Comparison of ENCODE assay signal across 8 cellular contexts in genomic region chr11:83159901-83160865, GRCh38. TPM values are rescaled to one million over a fixed set of nuclear protein-coding genes. Genes with fewer than 3 reads are reported as not detected.
DNase-seq lines count a peak whose midpoint lies in the region; ATAC-seq and TF ChIP-seq lines count a peak whose summit lies in the region.

No MANE protein-coding gene starts in this region.

- peaks cover 51 to 59% of the 10 kb centered on the region in 2 experiments for H3K36me3 ChIP-seq in SK-N-SH (replicated peaks in 1 of 2; ENCODE audit: control insufficient read depth in 1 of 2, insufficient read depth in 2 of 2, low read length in 1 of 2)

- H3K4me3 Mint-ChIP-seq in T-helper 17 cell: peak overlapping the region; percentile 98

- TF ChIP-seq CTCF in SK-N-SH (IDR thresholded peaks at IDR 0.05): no peak
- TF ChIP-seq CTCF in fibroblast of mammary gland (conservative IDR thresholded peaks at IDR 0.05; ENCODE audit: control insufficient read depth, insufficient read depth, low read depth, low read length): no peak

- peaks cover 9% of the 10 kb centered on the region for H3K36me3 Mint-ChIP-seq in T-helper 17 cell (ENCODE audit: low read depth)

- H3K4me2 ChIP-seq in SK-N-SH: peak overlapping the region; percentile 91

- CTCF ChIA-PET in SK-N-SH (lab: Yijun Ruan, JAX): interaction anchor here (0.7 to 1.4 kb wide), 7 partner anchors 8 to 293 kb away, joined by 3 to 4 read pairs (median 3); partner anchors contain the start of genes ANKRD42 and DDIAS

- DNase-seq in SK-N-SH: no peak
- no peak for DNase-seq in T-helper 17 cell
- peak; percentile 66 for DNase-seq in fibroblast of mammary gland (ENCODE audit: low read depth)
- peak; percentile 58 for DNase-seq in renal cortical epithelial cell (ENCODE audit: low read depth)
- DNase-seq in stimulated activated CD4-positive, alpha-beta T cell treated with anti-CD3 and anti-CD28 coated beads, Interleukin-1b, Interleukin-23, amount 100 ng/mL, for 48 hours: no peak
- DNase-seq in activated CD4-positive, alpha-beta T cell treated with anti-CD3 and anti-CD28 coated beads for 48 hours: no peak

- H3K27ac ChIP-seq in SK-N-SH (ENCODE audit: low read depth in 2 of 2, low read length in 1 of 2): no peak overlapping the region

- no peak for TF ChIP-seq EP300 in SK-N-SH (IDR thresholded peaks at IDR 0.05; ENCODE audit: borderline replicate concordance in 1 of 2, low read depth in 1 of 2, low read length in 1 of 2)

- H4K20me1 ChIP-seq in SK-N-SH (ENCODE audit: insufficient read depth): peaks cover 48% of the 10 kb centered on the region

- no peak overlapping the region for H2AFZ ChIP-seq in SK-N-SH (ENCODE audit: low read depth)

- no peak for TF ChIP-seq RAD21 in SK-N-SH (IDR thresholded peaks at IDR 0.05; ENCODE audit: low read length)

- POLR2A ChIA-PET in SK-N-SH (lab: Yijun Ruan, JAX): interaction anchor here (0.6 to 0.7 kb wide), 2 partner anchors 21 to 78 kb away, joined by 3 to 4 read pairs; no protein-coding TSS in a partner anchor

- peaks cover 11 to 16% of the 10 kb centered on the region in 2 experiments; a peak in 3 of 4 replicates for H3K4me1 ChIP-seq in SK-N-SH (ENCODE audit: control insufficient read depth in 1 of 2, insufficient read depth in 2 of 2, low read depth in 1 of 2, low read length in 1 of 2)

- peak overlapping the region; percentile 92 to 95 for H3K4me3 ChIP-seq in SK-N-SH (ENCODE audit: low read depth in 2 of 2, low read length in 1 of 2)
- H3K4me3 ChIP-seq in fibroblast of mammary gland (ENCODE audit: control insufficient read depth, low read depth, low read length): peak overlapping the region; percentile 87

- no peaks in the 10 kb centered on the region for H3K27me3 ChIP-seq in SK-N-SH (ENCODE audit: insufficient read depth)

- peak overlapping the region; percentile 99 for H3K27ac Mint-ChIP-seq in T-helper 17 cell

- peaks cover 83% of the 10 kb centered on the region for H3K79me2 ChIP-seq in SK-N-SH (ENCODE audit: insufficient read depth)

- no peaks in the 10 kb centered on the region for H3K9me2 ChIP-seq in SK-N-SH

- 64% methylated on average over 6 of the region's 6 CpGs for WGBS in SK-N-SH (ENCODE audit: low lambda C conversion rate)

- no peak for ATAC-seq in SK-N-SH treated with all-trans-retinoic acid at 6 μM for 48 hours
- no peak for ATAC-seq in T-helper 17 cell
- no peak for ATAC-seq in GM18520 (IDR thresholded peaks at IDR 0.05; ENCODE audit: unreplicated experiment)

- H3K9ac ChIP-seq in SK-N-SH: peak overlapping the region; percentile 98; the same call in 1 of the 2 replicates

- H3K9me3 ChIP-seq in SK-N-SH: no peaks in the 10 kb centered on the region
- no peaks in the 10 kb centered on the region for H3K9me3 ChIP-seq in T-helper 17 cell (ENCODE audit: control insufficient read depth, low read length, poor library complexity, severe bottlenecking)

- H3F3A ChIP-seq in SK-N-SH (replicated peaks; ENCODE audit: insufficient read depth): peaks cover 15% of the 10 kb centered on the region

- peaks cover 37% of the 10 kb centered on the region for H3K4me1 Mint-ChIP-seq in T-helper 17 cell

- no peaks in the 10 kb centered on the region for H3K27me3 Mint-ChIP-seq in T-helper 17 cell

TF ChIP-seq in SK-N-SH, 30 proteins besides CTCF, POLR2A, EP300 and RAD21:
- peak; percentile 32; the same call in 1 of the 2 replicates for TF ChIP-seq POLR2AphosphoS5 (IDR thresholded peaks at IDR 0.05; ENCODE audit: low read depth, low read length)
- TF ChIP-seq RCOR1 (IDR thresholded peaks at IDR 0.05; ENCODE audit: low read length): no peak
TF ChIP-seq in SK-N-SH: peak in this region for 1.

TF ChIP-seq in SK-N-SH treated with all-trans-retinoic acid at 6 μM for 48 hours, 23 proteins besides CTCF, POLR2A, EP300 and RAD21:
- no peak for TF ChIP-seq ZNF8 (CRISPR knock-in tag; IDR thresholded peaks at IDR 0.05)
- TF ChIP-seq TOX (CRISPR knock-in tag; IDR thresholded peaks at IDR 0.05; ENCODE audit: borderline replicate concordance): no peak
- TF ChIP-seq POU6F1 (CRISPR knock-in tag; IDR thresholded peaks at IDR 0.05; ENCODE audit: borderline replicate concordance, low read depth): no peak
- no peak for TF ChIP-seq ZFP3 (CRISPR knock-in tag; IDR thresholded peaks at IDR 0.05)
- no peak for TF ChIP-seq BACH2 (CRISPR knock-in tag; IDR thresholded peaks at IDR 0.05; ENCODE audit: borderline replicate concordance)
- no peak for TF ChIP-seq ZFP30 (CRISPR knock-in tag; IDR thresholded peaks at IDR 0.05)
- TF ChIP-seq ZC3H10 (CRISPR knock-in tag; IDR thresholded peaks at IDR 0.05): no peak
- TF ChIP-seq PPARA (CRISPR knock-in tag; IDR thresholded peaks at IDR 0.05; ENCODE audit: borderline replicate concordance): no peak
- TF ChIP-seq ISL1 (CRISPR knock-in tag; IDR thresholded peaks at IDR 0.05): no peak
- no peak for TF ChIP-seq SNAI2 (CRISPR knock-in tag; IDR thresholded peaks at IDR 0.05)
- no peak for TF ChIP-seq CSDC2 (CRISPR knock-in tag; IDR thresholded peaks at IDR 0.05)

RNA-seq across cellular contexts. Expression of gene PCF11, which starts 3.3 kb away (rescaled TPM):
- 22.4 and 35.3 TPM in 2 replicates for polyA plus RNA-seq in SK-N-SH (2012; rRNA removed)
- 16.5 and 17.5 TPM in 2 replicates for polyA plus RNA-seq in SK-N-SH (2012; cell fraction: cytosol; rRNA removed)
- 112 and 139 TPM in 2 replicates for polyA plus RNA-seq in SK-N-SH (2012; cell fraction: nucleus; rRNA removed)
- 100 to 1,000 TPM; 152 to 153 TPM for total RNA-seq in T-helper 17 cell
- 15.1 and 48.0 TPM in 2 replicates for total RNA-seq in renal cortical epithelial cell

RNA-seq across cellular contexts. Expression of gene ANKRD42, which starts 33.3 kb away (rescaled TPM):
- 13.3 and 14.6 TPM in 2 replicates for polyA plus RNA-seq in SK-N-SH (2012; rRNA removed)
- 14.4 and 16.5 TPM in 2 replicates for polyA plus RNA-seq in SK-N-SH (2012; cell fraction: cytosol; rRNA removed)
- polyA plus RNA-seq in SK-N-SH (2012; cell fraction: nucleus; rRNA removed): 10.0 and 14.9 TPM in 2 replicates
- total RNA-seq in T-helper 17 cell (10 to 100 TPM in 1 of 2 donors, 1 to 10 TPM in 1; 7.5 to 10.3 TPM), renal cortical epithelial cell (6.9 and 25.9 TPM in 2 replicates)

Comparison
In these comparisons a context has a peak if more than half of its experiments do, and no peak if none do; other contexts are left out.
1. DNase-seq: peak in fibroblast of mammary gland (single experiment) and renal cortical epithelial cell (single experiment); none in SK-N-SH (single experiment), T-helper 17 cell (0 of 3), stimulated activated CD4-positive, alpha-beta T cell treated with anti-CD3 and anti-CD28 coated beads, Interleukin-1b, Interleukin-23, amount 100 ng/mL, for 48 hours (single experiment) and activated CD4-positive, alpha-beta T cell treated with anti-CD3 and anti-CD28 coated beads for 48 hours (single experiment).